17 cellular contexts compared by ENCODE assay signal in genomic region chr9:84003246-84003645, GRCh38. TPM values are rescaled to one million over a fixed set of nuclear protein-coding genes. Genes with fewer than 3 reads are reported as not detected.
DNase-seq lines count a peak whose midpoint lies in the region; ATAC-seq, FAIRE-seq and TF ChIP-seq lines count a peak whose summit lies in the region.
"Had no signal": no experiment of that assay in that cellular context is flagged by ENCODE, and none has a peak within 500 bp of the region (broad histone marks: within the 10 kb centered on the region; RNA-seq: fewer than 3 reads in every experiment).

No MANE protein-coding gene starts in this region.

- H3K9me3 Mint-ChIP-seq in activated naive CD4-positive, alpha-beta T cell treated with anti-CD3 and anti-CD28 coated beads, Interleukin-2, amount 10 ng/mL, durations not matched to agents 7 days and 5 days: no peaks in the 10 kb centered on the region
- no peaks in the 10 kb centered on the region for H3K9me3 Mint-ChIP-seq in activated naive CD4-positive, alpha-beta T cell treated with anti-CD3 and anti-CD28 coated beads for 36 hours
- H3K9me3 Mint-ChIP-seq: CD4-positive, alpha-beta T cell had no signal

- H3K4me2 ChIP-seq in GM12878 (ENCODE audit: control insufficient read depth, insufficient read depth): no peak overlapping the region

- TF ChIP-seq POLR2A in GM12878 (IDR thresholded peaks at IDR 0.05; ENCODE audit: low read depth, low read length) (no peak), breast epithelium (IDR thresholded peaks at IDR 0.05) (no peak)

- no TSS peak for BruUV-seq in GM12878 (replicated peaks; lab: Mats Ljungman, UMichigan)

- no peak for FAIRE-seq in GM12878 (lab: Jason Lieb, UNC)
- FAIRE-seq: D721Med, GM12892 had no signal

- H3K4me3 Mint-ChIP-seq in activated naive CD4-positive, alpha-beta T cell treated with anti-CD3 and anti-CD28 coated beads, Interleukin-2, amount 10 ng/mL, durations not matched to agents 7 days and 5 days: no peak overlapping the region
- H3K4me3 Mint-ChIP-seq in activated naive CD4-positive, alpha-beta T cell treated with anti-CD3 and anti-CD28 coated beads for 36 hours: no peak overlapping the region
- H3K4me3 Mint-ChIP-seq: CD4-positive, alpha-beta T cell had no signal

- POLR2A ChIA-PET in GM12878 (lab: Charles Lee): interaction anchor here (0.7 to 1.6 kb wide), 3 partner anchors 20 to 25 kb away, joined by 3 to 12 read pairs (median 4); partner anchors contain the start of genes HNRNPK and RMI1

- in situ Hi-C loops in GM12878 (cut with MboI): no loop called here

- H3K4me1 Mint-ChIP-seq in activated naive CD4-positive, alpha-beta T cell treated with anti-CD3 and anti-CD28 coated beads, Interleukin-2, amount 10 ng/mL, durations not matched to agents 7 days and 5 days: peaks cover 14% of the 10 kb centered on the region
- H3K4me1 Mint-ChIP-seq in activated naive CD4-positive, alpha-beta T cell treated with anti-CD3 and anti-CD28 coated beads for 36 hours (ENCODE audit: low read depth): peaks cover 12% of the 10 kb centered on the region

- no peak overlapping the region for H2AFZ ChIP-seq in GM12878 (ENCODE audit: control insufficient read depth, low read depth, low read length)

- peak overlapping the region; percentile 62 for H3K27ac Mint-ChIP-seq in activated naive CD4-positive, alpha-beta T cell treated with anti-CD3 and anti-CD28 coated beads, Interleukin-2, amount 10 ng/mL, durations not matched to agents 7 days and 5 days
- no peak overlapping the region for H3K27ac Mint-ChIP-seq in activated naive CD4-positive, alpha-beta T cell treated with anti-CD3 and anti-CD28 coated beads for 36 hours
- H3K27ac Mint-ChIP-seq: CD4-positive, alpha-beta T cell had no signal

- TF ChIP-seq CTCF in GM12878 (IDR thresholded peaks at IDR 0.05 in 2 of 3, conservative IDR thresholded peaks at IDR 0.05 in 1 of 3; ENCODE audit: control insufficient read depth in 2 of 3, extremely low read depth in 1 of 3, insufficient read depth in 1 of 3, low read depth in 3 of 3, low read length in 3 of 3): no peak
- TF ChIP-seq CTCF in breast epithelium (IDR thresholded peaks at IDR 0.05): no peak

- DNase-seq in activated naive CD4-positive, alpha-beta T cell treated with anti-CD3 and anti-CD28 coated beads, Interleukin-2, amount 10 ng/mL, durations not matched to agents 7 days and 5 days: no peak
- DNase-seq in activated naive CD4-positive, alpha-beta T cell treated with anti-CD3 and anti-CD28 coated beads for 36 hours: no peak
- DNase-seq in GM12878 (ENCODE audit: low read depth, low spot score) (no peak), kidney tubule cell (ENCODE audit: low spot score) (peak; percentile 26), breast epithelium (ENCODE audit: low spot score in 2 of 2) (no peak)
- no peak for DNase-seq in stimulated activated CD8-positive, alpha-beta memory T cell treated with anti-CD3 and anti-CD28 coated beads, Interleukin-4, amount 100 ng/mL, for 48 hours
- DNase-seq: 8988T; ACHN; BE2C; Caco-2; CD4-positive, alpha-beta T cell; GM23248; HCEC 1CT had no signal

- H3K36me3 Mint-ChIP-seq in activated naive CD4-positive, alpha-beta T cell treated with anti-CD3 and anti-CD28 coated beads, Interleukin-2, amount 10 ng/mL, durations not matched to agents 7 days and 5 days: peaks cover 24% of the 10 kb centered on the region
- H3K36me3 Mint-ChIP-seq in activated naive CD4-positive, alpha-beta T cell treated with anti-CD3 and anti-CD28 coated beads for 36 hours (ENCODE audit: low read depth): peaks cover 22% of the 10 kb centered on the region

- WGBS in GM12878 (ENCODE audit: insufficient coverage, insufficient replicate concordance, low lambda C conversion rate, missing lambda C conversion rate): 98% methylated on average over 3 of the region's 3 CpGs

- H3K27ac ChIP-seq in GM12878 (ENCODE audit: control insufficient read depth, insufficient read depth) (no peak overlapping the region), breast epithelium (no peak overlapping the region)
- H3K27ac ChIP-seq: C4-2B, GM23248 had no signal

- no peaks in the 10 kb centered on the region for H3K27me3 Mint-ChIP-seq in activated naive CD4-positive, alpha-beta T cell treated with anti-CD3 and anti-CD28 coated beads, Interleukin-2, amount 10 ng/mL, durations not matched to agents 7 days and 5 days
- H3K27me3 Mint-ChIP-seq in activated naive CD4-positive, alpha-beta T cell treated with anti-CD3 and anti-CD28 coated beads for 36 hours (ENCODE audit: low read depth): no peaks in the 10 kb centered on the region
- H3K27me3 Mint-ChIP-seq: CD4-positive, alpha-beta T cell had no signal

- CTCF ChIA-PET in activated naive CD4-positive, alpha-beta T cell treated with anti-CD3 and anti-CD28 coated beads, Interleukin-2, amount 10 ng/mL, durations not matched to agents 7 days and 5 days (lab: Charles Lee): no interaction called here
- CTCF ChIA-PET in activated naive CD4-positive, alpha-beta T cell treated with anti-CD3 and anti-CD28 coated beads for 36 hours (lab: Charles Lee): interaction anchor here (0.5 to 1.4 kb wide), 2 partner anchors 44 to 170 kb away, joined by 3 to 4 read pairs; no protein-coding TSS in a partner anchor
- CTCF ChIA-PET in GM12878 (lab: Yijun Ruan, JAX): interaction anchor here (1.0 to 1.5 kb wide), 4 partner anchors 20 to 313 kb away, joined by 3 read pairs; partner anchors contain the start of gene HNRNPK

- H3K4me3 ChIP-seq in GM12878: no peak overlapping the region
- no peak overlapping the region for H3K4me3 ChIP-seq in breast epithelium
- H3K4me3 ChIP-seq: GM23248 had no signal

- H3K4me1 ChIP-seq in GM12878 (ENCODE audit: control insufficient read depth, insufficient read depth, low read length): peaks cover 3% of the 10 kb centered on the region; the same call in 1 of the 2 replicates
- H3K4me1 ChIP-seq in breast epithelium: no peaks in the 10 kb centered on the region
- H3K4me1 ChIP-seq: BE2C, Caco-2 had no signal

- H3K36me3 ChIP-seq in GM12878 (ENCODE audit: control insufficient read depth in 2 of 2, insufficient read depth in 2 of 2, low read length in 1 of 2): peaks cover 0 to 2% of the 10 kb centered on the region in 2 experiments; a peak in 2 of 4 replicates
- H3K36me3 ChIP-seq in breast epithelium: no peaks in the 10 kb centered on the region

- RAD21 ChIA-PET in GM12878 (lab: Charles Lee; ENCODE audit: unreplicated experiment): interaction anchor here (0.7 to 1.1 kb wide), 2 partner anchors 23 to 441 kb away, joined by 4 to 5 read pairs; partner anchors contain the start of genes HNRNPK and RMI1

- no peaks in the 10 kb centered on the region for H3K9me3 ChIP-seq in GM12878 (replicated peaks; ENCODE audit: control insufficient read depth, insufficient read depth, low read length)
- H3K9me3 ChIP-seq in breast epithelium: no peaks in the 10 kb centered on the region
- H3K9me3 ChIP-seq: BE2C, Caco-2 had no signal

- no peak overlapping the region for H3K9ac ChIP-seq in GM12878 (ENCODE audit: control insufficient read depth, insufficient read depth, low read length)
- H3K9ac ChIP-seq: GM23248 had no signal

- H3K79me2 ChIP-seq in GM12878 (ENCODE audit: control insufficient read depth, insufficient read depth, low read length): no peaks in the 10 kb centered on the region; the same call in 1 of the 2 replicates

- intact Hi-C loops in activated naive CD4-positive, alpha-beta T cell treated with anti-CD3 and anti-CD28 coated beads for 36 hours (cut with micrococcal nuclease): no loop called here
- intact Hi-C loops in GM12878 (cut with micrococcal nuclease; ENCODE audit: unreplicated experiment): no loop called here
- intact Hi-C loops in breast epithelium (cut with DNase I; ENCODE audit: low total_unique reads): no loop called here

- no peaks in the 10 kb centered on the region for H4K20me1 ChIP-seq in GM12878 (ENCODE audit: control insufficient read depth, insufficient read depth)

- no peak for TF ChIP-seq EP300 in GM12878 (IDR thresholded peaks at IDR 0.05; ENCODE audit: borderline replicate concordance in 1 of 2, control insufficient read depth in 1 of 2, low read depth in 2 of 2, low read length in 2 of 2)

- TF ChIP-seq RAD21 in GM12878 (IDR thresholded peaks at IDR 0.05; ENCODE audit: insufficient read depth, low read depth, low read length): no peak

- ATAC-seq in GM12878 (peak; percentile 54), GM21423 (IDR thresholded peaks at IDR 0.05; ENCODE audit: unreplicated experiment) (no peak)

- H3K27me3 ChIP-seq in GM12878 (replicated peaks in 1 of 2; ENCODE audit: control insufficient read depth in 2 of 2, insufficient read depth in 2 of 2, low read length in 1 of 2) (no peaks in the 10 kb centered on the region), breast epithelium (no peaks in the 10 kb centered on the region)
- H3K27me3 ChIP-seq: BE2C had no signal

- SMC1A ChIA-PET in GM12878 (lab: Charles Lee; ENCODE audit: uncharacterized antibody, unreplicated experiment): interaction anchor here (0.8 to 1.6 kb wide), 3 partner anchors 9 to 263 kb away, joined by 3 to 5 read pairs (median 4); no protein-coding TSS in a partner anchor

RNA-seq across cellular contexts. Expression of gene RMI1, which starts 22.6 kb away (rescaled TPM):
- total RNA-seq in activated naive CD4-positive, alpha-beta T cell treated with anti-CD3 and anti-CD28 coated beads for 36 hours: 10 to 100 TPM; 19.2 to 19.3 TPM
- 10.0 and 11.8 TPM in 2 replicates for total RNA-seq in GM12878 (2013; cell fraction: nucleolus; rRNA removed)
- total RNA-seq in GM12878 (2014; rRNA removed) (5.8 and 7.0 TPM in 2 replicates), GM12878 (2014; rRNA removed; fragmentation: Illumina TruSeq; extraction: Trizol) (22.5 and 22.9 TPM in 2 replicates), GM12878 (2021) (18.0 and 19.4 TPM in 2 replicates), breast epithelium (1 to 10 TPM; 3.7 to 6.2 (median 6.1) TPM)
- 2.4 TPM for polyA plus RNA-seq in GM12878 (2011; ENCODE audit: low read depth)
- polyA plus RNA-seq in GM12878 (2011; rRNA removed) (3.6 and 4.9 TPM in 2 replicates), GM12878 (2014; fragmentation: Illumina TruSeq; extraction: Trizol) (27.4 and 32.6 TPM in 2 replicates), GM12878 (2014; fragmentation: Nextera tagmentation; extraction: Ambion mirVana) (10 to 100 TPM; 12.0 to 12.8 TPM), GM12878 (2014; rRNA removed) (7.8 and 8.5 TPM in 2 replicates), GM12878 (2016; fragmentation: Nextera tagmentation; extraction: Ambion mirVana) (10 to 100 TPM; 28.4 to 34.1 TPM)
- 1.7 and 2.8 TPM in 2 replicates for polyA plus RNA-seq in GM12878 (2011; cell fraction: cytosol; rRNA removed)
- polyA plus RNA-seq in GM12878 (2011; cell fraction: nucleus; rRNA removed): 2.1 and 3.6 TPM in 2 replicates
- polyA plus RNA-seq in GM12878 (2012): 5.1 and 8.7 TPM in 2 replicates
- polyA minus RNA-seq in GM12878 (2011; rRNA and poly(A)+ RNA removed): 4.3 and 8.5 TPM in 2 replicates
- 5.8 and 6.0 TPM in 2 replicates for polyA minus RNA-seq in GM12878 (2011; cell fraction: cytosol; rRNA and poly(A)+ RNA removed)
- 1.3 and 2.2 TPM in 2 replicates for polyA minus RNA-seq in GM12878 (2011; cell fraction: nucleus; rRNA and poly(A)+ RNA removed)

RNA-seq across cellular contexts. Expression of gene HNRNPK, which starts 23.2 kb away (rescaled TPM):
- 100 to 1,000 TPM; 679 to 704 TPM for total RNA-seq in activated naive CD4-positive, alpha-beta T cell treated with anti-CD3 and anti-CD28 coated beads for 36 hours
- total RNA-seq in GM12878 (2013; cell fraction: nucleolus; rRNA removed): 352 and 386 TPM in 2 replicates
- total RNA-seq in GM12878 (2014; rRNA removed) (664 and 711 TPM in 2 replicates), GM12878 (2014; rRNA removed; fragmentation: Illumina TruSeq; extraction: Trizol) (640 and 686 TPM in 2 replicates), GM12878 (2021) (605 and 619 TPM in 2 replicates), breast epithelium (100 to 1,000 TPM; 462 to 657 (median 527) TPM)
- polyA plus RNA-seq in GM12878 (2011; ENCODE audit: low read depth): 245 TPM
- polyA plus RNA-seq in GM12878 (2011; rRNA removed) (695 and 757 TPM in 2 replicates), GM12878 (2014; fragmentation: Illumina TruSeq; extraction: Trizol) (970 and 993 TPM in 2 replicates), GM12878 (2014; fragmentation: Nextera tagmentation; extraction: Ambion mirVana) (100 to 1,000 TPM; 235 to 307 TPM), GM12878 (2014; rRNA removed) (793 and 882 TPM in 2 replicates), GM12878 (2016; fragmentation: Nextera tagmentation; extraction: Ambion mirVana) (100 to 1,000 TPM; 558 to 640 TPM)
- polyA plus RNA-seq in GM12878 (2011; cell fraction: cytosol; rRNA removed): 501 and 525 TPM in 2 replicates
- polyA plus RNA-seq in GM12878 (2011; cell fraction: nucleus; rRNA removed): 615 and 749 TPM in 2 replicates
- 411 and 414 TPM in 2 replicates for polyA plus RNA-seq in GM12878 (2012)
- polyA minus RNA-seq in GM12878 (2011; rRNA and poly(A)+ RNA removed): 551 and 631 TPM in 2 replicates
- 264 and 321 TPM in 2 replicates for polyA minus RNA-seq in GM12878 (2011; cell fraction: cytosol; rRNA and poly(A)+ RNA removed)
- 507 and 785 TPM in 2 replicates for polyA minus RNA-seq in GM12878 (2011; cell fraction: nucleus; rRNA and poly(A)+ RNA removed)
